In the genomic region with DNA sequence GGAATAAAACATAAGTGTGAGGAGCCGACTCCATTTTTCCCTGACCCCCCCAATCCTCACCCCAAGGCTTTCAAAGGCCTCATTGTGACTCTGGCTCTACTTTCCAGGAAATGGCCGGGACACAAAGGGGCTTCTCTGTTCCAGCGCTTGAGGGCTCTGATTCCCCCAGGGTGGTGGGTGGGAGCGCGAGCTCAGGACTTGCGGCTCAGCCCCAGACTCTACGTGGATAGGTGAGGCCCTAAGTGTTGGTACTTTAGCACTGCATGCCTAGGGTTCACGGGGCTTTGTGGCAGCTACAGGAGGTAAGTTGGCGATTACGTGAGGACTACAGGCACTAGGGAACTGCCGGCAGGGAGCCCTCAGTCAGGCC, we compare ENCODE assay signal across 8 cellular contexts. TPM values are rescaled to one million over a fixed set of nuclear protein-coding genes. Genes with fewer than 3 reads are reported as not detected.
DNase-seq lines count a peak whose midpoint lies in the region; ATAC-seq and TF ChIP-seq lines count a peak whose summit lies in the region.

No MANE protein-coding gene starts in this region.

- WGBS in lung, 2 donors, result 2 to 3% methylated on average over 11 of the region's 11 CpGs
- WGBS in tibial nerve, 2 donors, result 3 to 4% methylated on average over 11 of the region's 11 CpGs

- H3K4me1 ChIP-seq in lung (ENCODE audit: control insufficient read depth in 2 of 2, insufficient read depth in 2 of 2, low read length in 2 of 2) (peaks cover 5 to 6% of the 10 kb centered on the region in 2 donors), tibial nerve (peaks cover 0 to 21% (median 12%) of the 10 kb centered on the region in 4 donors)

- no peaks in the 10 kb centered on the region for H3K27me3 ChIP-seq in lung (ENCODE audit: control insufficient read depth, insufficient read depth)
- H3K27me3 ChIP-seq in tibial nerve, result no peaks in the 10 kb centered on the region

- no peaks in the 10 kb centered on the region for H3K9me3 ChIP-seq in lung (ENCODE audit: control insufficient read depth in 2 of 2, insufficient read depth in 1 of 2, low read length in 1 of 2)
- no peaks in the 10 kb centered on the region for H3K9me3 ChIP-seq in tibial nerve

- no peak for ATAC-seq in lung (ENCODE audit: insufficient read depth, low FRiP score)

- H3K27ac ChIP-seq in lung (ENCODE audit: low read depth in 1 of 2, low read length in 1 of 2) (peak overlapping the region; percentile 87 to 94), tibial nerve (peak overlapping the region; percentile 90 to 94 (median 92))

- TF ChIP-seq CTCF in NB4 (IDR thresholded peaks at IDR 0.05; ENCODE audit: low read depth, low read length) (no peak), choroid plexus epithelial cell (conservative IDR thresholded peaks at IDR 0.05; ENCODE audit: low read depth, low read length) (no peak), lung (IDR thresholded peaks at IDR 0.05; ENCODE audit: control extremely low read depth, extremely low read depth) (no peak), tibial nerve (IDR thresholded peaks at IDR 0.05) (no peak)

- TF ChIP-seq POLR2A in NB4 (IDR thresholded peaks at IDR 0.05; ENCODE audit: extremely low read depth, insufficient read length) (no peak), tibial nerve (IDR thresholded peaks at IDR 0.05) (no peak)

- H3K36me3 ChIP-seq in lung (ENCODE audit: control insufficient read depth in 2 of 2, insufficient read depth in 2 of 2, low read length in 2 of 2) (peaks cover 0 to 7% of the 10 kb centered on the region in 2 donors), tibial nerve (peaks cover 0 to 70% (median 0%) of the 10 kb centered on the region in 3 donors)

- peak overlapping the region; percentile 94 for H3K4me3 ChIP-seq in NB4 (ENCODE audit: low read depth, low read length)
- H3K4me3 ChIP-seq in choroid plexus epithelial cell (ENCODE audit: low read depth, low read length), result peak overlapping the region; percentile 97
- H3K4me3 ChIP-seq in lung, result peak overlapping the region; percentile 72
- H3K4me3 ChIP-seq in tibial nerve, result peak overlapping the region; percentile 59 to 89 (median 80)

- peak; percentile 27 for DNase-seq in COLO668 (lab: John Stamatoyannopoulos, UW; ENCODE audit: unreplicated experiment)
- DNase-seq in NB4 (ENCODE audit: low read depth), result no peak
- DNase-seq in choroid plexus epithelial cell (ENCODE audit: low read depth), result no peak
- no peak for DNase-seq in lung (ENCODE audit: low spot score)
- no peak for DNase-seq in tibial nerve (ENCODE audit: low spot score in 2 of 2)
- no peak for DNase-seq in mucosa of gallbladder (ENCODE audit: low spot score)
- no peak for DNase-seq in occipital lobe (lab: John Stamatoyannopoulos, UW)
- DNase-seq in NCI-H2081 treated with DMSO at 0.1 percent for 48 hours (lab: John Stamatoyannopoulos, UW), result no peak

- no peak for TF ChIP-seq EP300 in tibial nerve (IDR thresholded peaks at IDR 0.05)

RNA-seq across cellular contexts. Expression of a gene that starts 0.5 kb away (rescaled TPM):
- total RNA-seq in lung, result 100 to 1,000 TPM in 1 of 2 donors, 10 to 100 TPM in 1; 38.8 to 125 TPM
- 100 to 1,000 TPM; 128 to 153 TPM for polyA plus RNA-seq in lung
- 100 to 1,000 TPM in 2 of 4 donors, 10 to 100 TPM in 2; 94.9 to 141 (median 109) TPM for total RNA-seq in tibial nerve
- total RNA-seq in mucosa of gallbladder, result 140 TPM
- 40.4 TPM for total RNA-seq in occipital lobe

RNA-seq across cellular contexts. Expression of a gene that starts 15.1 kb away (rescaled TPM):
- total RNA-seq in lung (100 to 1,000 TPM; 101 to 204 TPM), tibial nerve (100 to 1,000 TPM in 1 of 4 donors, 10 to 100 TPM in 3; 63.7 to 112 (median 84.2) TPM), mucosa of gallbladder (156 TPM), occipital lobe (90.9 TPM)
- 10 to 100 TPM; 43.1 to 87.9 TPM for polyA plus RNA-seq in lung

RNA-seq across cellular contexts. Expression of a gene that starts 18.6 kb away (rescaled TPM):
- 10 to 100 TPM; 61.4 to 68.2 TPM for total RNA-seq in lung
- polyA plus RNA-seq in lung, result 10 to 100 TPM; 22.4 to 43.0 TPM
- 10 to 100 TPM; 50.1 to 69.8 (median 63.5) TPM for total RNA-seq in tibial nerve
- total RNA-seq in mucosa of gallbladder, result 114 TPM
- 29.9 TPM for total RNA-seq in occipital lobe

RNA-seq across cellular contexts. Expression of a gene that starts 23.4 kb away (rescaled TPM):
- total RNA-seq in lung (under 1 TPM; 0.34 to 0.77 TPM), tibial nerve (not detected), mucosa of gallbladder (0.49 TPM), occipital lobe (not detected)
- polyA plus RNA-seq in lung, result 1 to 10 TPM in 1 of 2 donors, under 1 TPM in 1; 0.43 to 4.0 TPM

RNA-seq across cellular contexts. Expression of a gene that starts 44.7 kb away (rescaled TPM):
- total RNA-seq in lung (100 to 1,000 TPM; 139 to 218 TPM), tibial nerve (100 to 1,000 TPM; 163 to 296 (median 239) TPM), mucosa of gallbladder (125 TPM), occipital lobe (84.4 TPM)
- 10 to 100 TPM; 64.8 to 67.2 TPM for polyA plus RNA-seq in lung
